Comparison of ENCODE assay signal across 15 cellular contexts in genomic region chr4:7721984-7722551, GRCh38.
DNase-seq lines count a peak whose midpoint lies in the region; ATAC-seq and TF ChIP-seq lines count a peak whose summit lies in the region.
"Had no signal": no experiment of that assay in that cellular context is flagged by ENCODE, and none has a peak within 500 bp of the region (broad histone marks: within the 10 kb centered on the region; RNA-seq: fewer than 3 reads in every experiment).

No MANE protein-coding gene starts in this region.

- no peaks in the 10 kb centered on the region for H3K4me1 Mint-ChIP-seq in MCF 10A (ENCODE audit: insufficient read depth, unreplicated experiment)
- H3K4me1 Mint-ChIP-seq: activated CD8-positive, alpha-beta memory T cell treated with anti-CD3 and anti-CD28 coated beads, Interleukin-2, amount 10 ng/mL, durations not matched to agents 7 days and 5 days had no signal

- peaks cover 12% of the 10 kb centered on the region for H3K9me3 Mint-ChIP-seq in MCF 10A (ENCODE audit: unreplicated experiment)

- no peaks in the 10 kb centered on the region for H4K20me1 ChIP-seq in mammary epithelial cell (ENCODE audit: insufficient read depth, low read length)

- H3K27me3 ChIP-seq in mammary epithelial cell (ENCODE audit: insufficient read depth, low read length) (no peaks in the 10 kb centered on the region), brain microvascular endothelial cell (replicated peaks) (no peaks in the 10 kb centered on the region), neuronal stem cell (ENCODE audit: control insufficient read depth in 3 of 3, insufficient read depth in 3 of 3, low read depth in 1 of 3, low read length in 3 of 3) (peaks cover 0 to 26% (median 7%) of the 10 kb centered on the region in 3 experiments)

- H3K27ac Mint-ChIP-seq in MCF 10A (ENCODE audit: low read depth, unreplicated experiment), result no peak overlapping the region
- H3K27ac Mint-ChIP-seq: activated CD8-positive, alpha-beta memory T cell treated with anti-CD3 and anti-CD28 coated beads, Interleukin-2, amount 10 ng/mL, durations not matched to agents 7 days and 5 days; stimulated activated naive CD8-positive, alpha-beta T cell treated with anti-CD3 and anti-CD28 coated beads, Interleukin-15, Interleukin-2, amounts not matched to agents 100 ng/mL and 50 ng/mL, for 24 hours had no signal

- in situ Hi-C loops in mammary epithelial cell (cut with MboI; ENCODE audit: low sequenced_read_pairs in 2 of 2), result loop anchor here (10.0 to 25.0 kb wide), 2 partner anchors 527 to 535 kb away; partner anchors contain the start of gene SORCS2 (in 2 of the 2)
- in situ Hi-C loops in brain microvascular endothelial cell (cut with HindIII; ENCODE audit: low pct_ligation_motif_present, low sequenced_read_pairs), result no loop called here

- H2BK15ac ChIP-seq in neuronal stem cell (ENCODE audit: low read length), result no peak overlapping the region

- H3K4me2 ChIP-seq in mammary epithelial cell (ENCODE audit: insufficient read depth, low read depth, low read length) (no peak overlapping the region), neuronal stem cell (ENCODE audit: insufficient read depth, low read length, poor library complexity, severe bottlenecking) (no peak overlapping the region)

- H3K9me3 ChIP-seq in mammary epithelial cell (replicated peaks; ENCODE audit: insufficient read depth, low read length) (no peaks in the 10 kb centered on the region), neuronal stem cell (replicated peaks in 1 of 2; ENCODE audit: control insufficient read depth in 2 of 2, insufficient read depth in 1 of 2, low read depth in 1 of 2, low read length in 2 of 2) (no peaks in the 10 kb centered on the region)
- H3K9me3 ChIP-seq: prostate gland had no signal

- H3K79me2 ChIP-seq in mammary epithelial cell (ENCODE audit: insufficient read depth, low read length), result no peaks in the 10 kb centered on the region

- H3K9ac ChIP-seq in mammary epithelial cell (ENCODE audit: insufficient read depth, low read length) (no peak overlapping the region), neuronal stem cell (ENCODE audit: low read depth, low read length, poor library complexity) (no peak overlapping the region)

- H3K27ac ChIP-seq in mammary epithelial cell (ENCODE audit: insufficient read depth, low read depth, low read length) (no peak overlapping the region), brain microvascular endothelial cell (no peak overlapping the region), neuronal stem cell (replicated peaks; ENCODE audit: low read length) (no peak overlapping the region)
- H3K27ac ChIP-seq: prostate gland had no signal

- no peak overlapping the region for H3K23ac ChIP-seq in neuronal stem cell (ENCODE audit: low read depth, low read length, poor library complexity)

- H3K79me1 ChIP-seq in neuronal stem cell (ENCODE audit: low read depth, low read length), result no peaks in the 10 kb centered on the region

- dilution Hi-C loops in mammary epithelial cell (cut with HindIII; ENCODE audit: low sequenced_read_pairs), result no loop called here

- CTCF ChIA-PET in MCF 10A (lab: Yijun Ruan, JAX), result interaction anchor here (0.7 to 1.9 kb wide), 3 partner anchors 81 to 516 kb away, joined by 3 to 4 read pairs (median 3); no protein-coding TSS in a partner anchor
- CTCF ChIA-PET in mammary epithelial cell (lab: Charles Lee; ENCODE audit: low non-redundant PET), result no interaction called here

- 97% methylated on average over 10 of the region's 13 CpGs for WGBS in mammary epithelial cell (ENCODE audit: low coverage, missing lambda C conversion rate)
- no CpG with 5 or more reads among the region's 13 CpGs for WGBS in neuronal stem cell (ENCODE audit: extremely low coverage in 2 of 2, insufficient read length in 2 of 2, insufficient replicate concordance in 1 of 2), 2 donors

- BruUV-seq in MCF 10A (replicated peaks; lab: Mats Ljungman, UMichigan) (no TSS peak), mammary epithelial cell (replicated peaks; lab: Mats Ljungman, UMichigan) (no TSS peak)

- intact Hi-C loops in MCF 10A (cut with micrococcal nuclease) (loop anchor here (2.0 to 5.0 kb wide), 2 partner anchors 81 to 265 kb away; no protein-coding TSS in a partner anchor), mammary epithelial cell (cut with micrococcal nuclease) (no loop called here)

- no peak overlapping the region for H4K8ac ChIP-seq in neuronal stem cell (ENCODE audit: low read depth, low read length)

- H3K14ac ChIP-seq in neuronal stem cell (ENCODE audit: low read length), result no peak overlapping the region

- no peak overlapping the region for H3K4me3 Mint-ChIP-seq in MCF 10A (ENCODE audit: unreplicated experiment)
- H3K4me3 Mint-ChIP-seq: activated CD8-positive, alpha-beta memory T cell treated with anti-CD3 and anti-CD28 coated beads, Interleukin-2, amount 10 ng/mL, durations not matched to agents 7 days and 5 days; stimulated activated naive CD8-positive, alpha-beta T cell treated with anti-CD3 and anti-CD28 coated beads, Interleukin-15, Interleukin-2, amounts not matched to agents 100 ng/mL and 50 ng/mL, for 24 hours had no signal

- H2AK5ac ChIP-seq in neuronal stem cell (ENCODE audit: low read depth, low read length), result no peak overlapping the region

- no peak for TF ChIP-seq CTCF in MCF 10A (IDR thresholded peaks at IDR 0.05; ENCODE audit: unreplicated experiment)
- no peak for TF ChIP-seq CTCF in mammary epithelial cell (conservative IDR thresholded peaks at IDR 0.05 in 1 of 2, IDR thresholded peaks at IDR 0.05 in 1 of 2; ENCODE audit: extremely low read depth in 1 of 2, insufficient read depth in 1 of 2, low read depth in 1 of 2, low read length in 2 of 2)
- TF ChIP-seq CTCF in LNCAP (IDR thresholded peaks at IDR 0.05), result peak; percentile 65
- TF ChIP-seq CTCF in brain microvascular endothelial cell (IDR thresholded peaks at IDR 0.05; ENCODE audit: low read depth, low read length, missing control alignments), result peak; percentile 51

- H3K4ac ChIP-seq in neuronal stem cell (ENCODE audit: low read length), result no peak overlapping the region

- no peak for ATAC-seq in HG03139 (IDR thresholded peaks at IDR 0.05; ENCODE audit: unreplicated experiment)
- ATAC-seq: activated CD8-positive, alpha-beta memory T cell treated with anti-CD3 and anti-CD28 coated beads, Interleukin-2, amount 10 ng/mL, durations not matched to agents 7 days and 5 days had no signal

- no peak overlapping the region for H3K18ac ChIP-seq in neuronal stem cell (ENCODE audit: low read length)

- peaks cover 6% of the 10 kb centered on the region for H3K4me1 ChIP-seq in mammary epithelial cell (ENCODE audit: insufficient read depth, low read length)
- no peaks in the 10 kb centered on the region for H3K4me1 ChIP-seq in neuronal stem cell (ENCODE audit: control insufficient read depth in 2 of 2, insufficient read depth in 1 of 2, low read depth in 1 of 2, low read length in 2 of 2)
- H3K4me1 ChIP-seq: prostate gland had no signal

- H3K4me3 ChIP-seq in mammary epithelial cell (replicated peaks in 1 of 3; ENCODE audit: insufficient read depth in 1 of 3, low read depth in 2 of 3, low read length in 3 of 3) (no peak overlapping the region), brain microvascular endothelial cell (ENCODE audit: low read depth, low read length) (no peak overlapping the region), neuronal stem cell (ENCODE audit: low read length in 2 of 2) (no peak overlapping the region)
- H3K4me3 ChIP-seq: prostate gland had no signal

- POLR2A ChIA-PET in MCF 10A (lab: Yijun Ruan, JAX), result no interaction called here

- H2BK120ac ChIP-seq in neuronal stem cell (ENCODE audit: low read depth, low read length), result no peak overlapping the region

- H2AFZ ChIP-seq in mammary epithelial cell (ENCODE audit: low read depth, low read length) (no peak overlapping the region), neuronal stem cell (ENCODE audit: low read length) (no peak overlapping the region)

- H2BK5ac ChIP-seq in neuronal stem cell (ENCODE audit: low read length), result peak overlapping the region; percentile 35

- no peaks in the 10 kb centered on the region for H3K36me3 Mint-ChIP-seq in MCF 10A (ENCODE audit: insufficient read depth, unreplicated experiment)
- H3K36me3 Mint-ChIP-seq: activated CD8-positive, alpha-beta memory T cell treated with anti-CD3 and anti-CD28 coated beads, Interleukin-2, amount 10 ng/mL, durations not matched to agents 7 days and 5 days had no signal

- H3K36me3 ChIP-seq in mammary epithelial cell (ENCODE audit: insufficient read depth, low read length) (no peaks in the 10 kb centered on the region), brain microvascular endothelial cell (replicated peaks) (no peaks in the 10 kb centered on the region), neuronal stem cell (replicated peaks in 1 of 2; ENCODE audit: control insufficient read depth in 2 of 2, insufficient read depth in 2 of 2, low read length in 2 of 2) (no peaks in the 10 kb centered on the region)
- H3K36me3 ChIP-seq: prostate gland had no signal

- no peak overlapping the region for H2BK12ac ChIP-seq in neuronal stem cell (ENCODE audit: low read length)

- no peak overlapping the region for H4K91ac ChIP-seq in neuronal stem cell (ENCODE audit: low read depth, low read length, poor library complexity)

- peak; percentile 28 for DNase-seq in MCF 10A (ENCODE audit: unreplicated experiment)
- no peak for DNase-seq in mammary epithelial cell
- peak; percentile 9 for DNase-seq in brain microvascular endothelial cell
- DNase-seq in neuronal stem cell (ENCODE audit: low spot score), result no peak
- DNase-seq in NCI-H1694 (lab: John Stamatoyannopoulos, UW), result no peak
- DNase-seq in NCI-H146 treated with DMSO at 0.1 percent for 48 hours (lab: John Stamatoyannopoulos, UW; ENCODE audit: unreplicated experiment), result no peak
- DNase-seq: activated CD8-positive, alpha-beta memory T cell treated with anti-CD3 and anti-CD28 coated beads, Interleukin-2, amount 10 ng/mL, durations not matched to agents 7 days and 5 days; effector CD4-positive, alpha-beta T cell; NCI-H774; stimulated activated CD4-positive, alpha-beta T cell treated with anti-CD3 and anti-CD28 coated beads, Interleukin-4, amount 100 ng/mL, for 1 hour; T-helper 1 cell had no signal

- H3K27me3 Mint-ChIP-seq in MCF 10A (ENCODE audit: insufficient read depth, unreplicated experiment), result peaks cover 10% of the 10 kb centered on the region

Comparison
In these comparisons a context has a peak if more than half of its experiments do, and no peak if none do; other contexts are left out.
1. DNase-seq: peak in MCF 10A (single experiment) and brain microvascular endothelial cell (single experiment); none in mammary epithelial cell (single experiment), neuronal stem cell (single experiment), NCI-H1694 (single experiment) and NCI-H146 treated with DMSO at 0.1 percent for 48 hours (single experiment).
2. CTCF ChIP-seq: peak in LNCAP (single experiment) and brain microvascular endothelial cell (single experiment); none in MCF 10A (single experiment) and mammary epithelial cell (0 of 2).